Comparison of ENCODE assay signal across 1 cellular context in genomic region chr3:119562307-119562961, GRCh38.
A peak's percentile ranks its signal among the peaks of the same experiment; 100 is the strongest.
TF ChIP-seq lines count a peak whose summit lies in the region.

No MANE protein-coding gene starts in this region.

TF ChIP-seq in GM12878, 131 proteins besides CTCF, POLR2A, EP300 and RAD21 (continued from another document):
- TF ChIP-seq PBX3 (IDR thresholded peaks at IDR 0.05; ENCODE audit: insufficient replicate concordance, low read depth, low read length): peak; percentile 63
- no peak for TF ChIP-seq ASH2L (IDR thresholded peaks at IDR 0.05; ENCODE audit: borderline replicate concordance, low read depth)
- no peak for TF ChIP-seq REST (IDR thresholded peaks at IDR 0.05; ENCODE audit: low read depth, low read length)
- peak; percentile 81 for TF ChIP-seq ZNF687 (IDR thresholded peaks at IDR 0.05)
- peak; percentile 86 for TF ChIP-seq IKZF1 (conservative IDR thresholded peaks at IDR 0.05)
- no peak for TF ChIP-seq MYB (IDR thresholded peaks at IDR 0.05; ENCODE audit: borderline replicate concordance, low read depth, low read length)
- peak; percentile 34; the same call in 1 of the 2 replicates for TF ChIP-seq TCF3 (IDR thresholded peaks at IDR 0.05; ENCODE audit: borderline replicate concordance, insufficient read depth, low read depth, low read length)
